ENCODE assay signal across 26 cellular contexts in genomic region chr3:29185706-29186105, GRCh38.
DNase-seq lines count a peak whose midpoint lies in the region; ATAC-seq and TF ChIP-seq lines count a peak whose summit lies in the region.
"Had no signal": no experiment of that assay in that cellular context is flagged by ENCODE, and none has a peak within 500 bp of the region (broad histone marks: within the 10 kb centered on the region; RNA-seq: fewer than 3 reads in every experiment).

No MANE protein-coding gene starts in this region.

- no peak overlapping the region for H4K91ac ChIP-seq in mesenchymal stem cell (ENCODE audit: low read length)

- H3K9me3 ChIP-seq in HCT116 (ENCODE audit: control insufficient read depth in 1 of 2, insufficient read depth in 1 of 2, low read depth in 1 of 2, low read length in 2 of 2): no peaks in the 10 kb centered on the region
- H3K9me3 ChIP-seq in mesenchymal stem cell (ENCODE audit: control insufficient read depth, low read length): no peaks in the 10 kb centered on the region
- H3K9me3 ChIP-seq in lower lobe of right lung: no peaks in the 10 kb centered on the region
- H3K9me3 ChIP-seq: heart left ventricle, right atrium auricular region, thoracic aorta had no signal

- H2BK120ac ChIP-seq in mesenchymal stem cell (ENCODE audit: low read depth, low read length): no peak overlapping the region

- DNase-seq in A172 (ENCODE audit: low spot score) (peak; percentile 62), HCT116 (ENCODE audit: low read depth, low spot score) (no peak), amniotic epithelial cell (ENCODE audit: low read depth) (peak; percentile 71), mesenchymal stem cell (peak; percentile 58), NCI-H510A treated with DMSO at 0.1 percent for 48 hours (lab: John Stamatoyannopoulos, UW) (no peak), lower lobe of right lung (no peak), NAMALWA (ENCODE audit: low spot score) (no peak), DMS 273 treated with DMSO at 0.1 percent for 48 hours (lab: John Stamatoyannopoulos, UW) (no peak)
- DNase-seq: activated CD4-positive, CD25-positive, alpha-beta regulatory T cell; activated CD8-positive, alpha-beta T cell treated with anti-CD3 and anti-CD28 coated beads for 36 hours; activated naive CD4-positive, alpha-beta T cell treated with Interleukin-2 at 50 U/mL for 16 hours; activated T-cell treated with anti-CD3 and anti-CD28 coated beads, Interleukin-2, amount 50 U/mL, for 1 hour; CD4-positive, alpha-beta memory T cell; heart left ventricle; KBM-7; left ventricle myocardium superior; NCI-H1092 treated with DMSO at 0.1 percent for 48 hours; NCI-H2029 treated with DMSO at 0.1 percent for 48 hours; NCI-H446 treated with DMSO at 0.1 percent for 48 hours; nucleus accumbens had no signal

- H4K8ac ChIP-seq in mesenchymal stem cell (ENCODE audit: low read length): no peak overlapping the region

- TF ChIP-seq CTCF in HCT116 (IDR thresholded peaks at IDR 0.05 in 2 of 3, conservative IDR thresholded peaks at IDR 0.05 in 1 of 3; ENCODE audit: borderline replicate concordance in 1 of 3, insufficient read depth in 1 of 3, low read depth in 2 of 3, low read length in 2 of 3) (no peak), lower lobe of right lung (IDR thresholded peaks at IDR 0.05) (no peak)

- no peak overlapping the region for H2AFZ ChIP-seq in HCT116 (ENCODE audit: low read depth, low read length, poor library complexity, severe bottlenecking)
- no peak overlapping the region for H2AFZ ChIP-seq in mesenchymal stem cell (ENCODE audit: low read depth, low read length)

- ATAC-seq in HCT116: 0 out of 2 replicates have a peak, but pooled peaks have one; percentile 8
- no peak for ATAC-seq in lower lobe of right lung
- ATAC-seq: activated CD8-positive, alpha-beta T cell treated with anti-CD3 and anti-CD28 coated beads for 36 hours; GM12878; GM23338; heart left ventricle; left ventricle myocardium superior; Panc1 had no signal

- H3K4me1 ChIP-seq in HCT116 (ENCODE audit: control insufficient read depth in 1 of 2, insufficient read depth in 2 of 2, low read length in 2 of 2) (peaks cover 0 to 47% of the 10 kb centered on the region in 2 experiments; a peak in 2 of 4 replicates), mesenchymal stem cell (ENCODE audit: control insufficient read depth, insufficient read depth, low read depth, low read length) (no peaks in the 10 kb centered on the region), lower lobe of right lung (no peaks in the 10 kb centered on the region)

- H3K36me3 ChIP-seq in HCT116 (ENCODE audit: control insufficient read depth in 1 of 2, insufficient read depth in 2 of 2, low read length in 2 of 2): no peaks in the 10 kb centered on the region
- no peaks in the 10 kb centered on the region for H3K36me3 ChIP-seq in mesenchymal stem cell (ENCODE audit: control insufficient read depth in 1 of 2, insufficient read depth in 2 of 2, low read depth in 1 of 2, low read length in 2 of 2)
- no peaks in the 10 kb centered on the region for H3K36me3 ChIP-seq in lower lobe of right lung
- H3K36me3 ChIP-seq: heart left ventricle, right atrium auricular region, thoracic aorta had no signal

- H2AK5ac ChIP-seq in mesenchymal stem cell (ENCODE audit: low read length, severe bottlenecking): no peak overlapping the region

- H3K27ac ChIP-seq in HCT116 (ENCODE audit: low read depth, low read length): no peak overlapping the region
- H3K27ac ChIP-seq in mesenchymal stem cell (ENCODE audit: low read length, poor library complexity, severe bottlenecking): peak overlapping the region; percentile 100
- H3K27ac ChIP-seq in lower lobe of right lung: no peak overlapping the region
- H3K27ac ChIP-seq: heart left ventricle, right atrium auricular region had no signal

- no peaks in the 10 kb centered on the region for H3K27me3 ChIP-seq in HCT116 (ENCODE audit: insufficient read depth, low read length)
- H3K27me3 ChIP-seq in mesenchymal stem cell (ENCODE audit: control insufficient read depth in 1 of 2, insufficient read depth in 1 of 2, low read length in 2 of 2): no peaks in the 10 kb centered on the region
- H3K27me3 ChIP-seq in lower lobe of right lung (ENCODE audit: low read depth): no peaks in the 10 kb centered on the region
- H3K27me3 ChIP-seq: heart left ventricle, right atrium auricular region had no signal

- peak overlapping the region; percentile 94 for H2BK5ac ChIP-seq in mesenchymal stem cell (ENCODE audit: low read depth, low read length, poor library complexity, severe bottlenecking)

- H3K4me3 ChIP-seq in HCT116 (replicated peaks in 1 of 2; ENCODE audit: low read depth in 1 of 2, low read length in 2 of 2) (no peak overlapping the region), mesenchymal stem cell (ENCODE audit: insufficient read depth in 1 of 2, low read depth in 1 of 2, low read length in 2 of 2) (no peak overlapping the region), lower lobe of right lung (no peak overlapping the region)
- H3K4me3 ChIP-seq: coronary artery, GM12878, GM23338, heart left ventricle, right atrium auricular region, thoracic aorta had no signal

- no peaks in the 10 kb centered on the region for H3K9me2 ChIP-seq in HCT116 (ENCODE audit: insufficient read depth)

- intact Hi-C loops in HCT116 (cut with micrococcal nuclease): no loop called here
- intact Hi-C loops in lower lobe of right lung (cut with DNase I): no loop called here

- no peaks in the 10 kb centered on the region for H4K20me1 ChIP-seq in HCT116 (ENCODE audit: insufficient read depth)

- BruUV-seq in HCT116 (replicated peaks; lab: Mats Ljungman, UMichigan): no TSS peak

- CTCF ChIA-PET in HCT116 (lab: Charles Lee): no interaction called here

- TF ChIP-seq RAD21 in HCT116 (IDR thresholded peaks at IDR 0.05; ENCODE audit: low read depth): no peak

- no peak overlapping the region for H3K23ac ChIP-seq in mesenchymal stem cell (ENCODE audit: low read length in 2 of 2)

- no peak overlapping the region for H3K14ac ChIP-seq in mesenchymal stem cell (ENCODE audit: low read length in 2 of 2)

- peak overlapping the region; percentile 54; the same call in 1 of the 2 replicates for H3K4me2 ChIP-seq in HCT116 (ENCODE audit: low read length)
- no peak overlapping the region for H3K4me2 ChIP-seq in mesenchymal stem cell (ENCODE audit: low read length, poor library complexity, severe bottlenecking)
- H3K4me2 ChIP-seq: GM23338 had no signal

- H2BK15ac ChIP-seq in mesenchymal stem cell (ENCODE audit: low read depth, poor library complexity, severe bottlenecking): no peak overlapping the region

- no peak overlapping the region for H3K4ac ChIP-seq in mesenchymal stem cell (ENCODE audit: low read depth in 1 of 2, low read length in 2 of 2)

- 57% methylated on average over 1 of the region's 1 CpG for WGBS in mesenchymal stem cell

- no peaks in the 10 kb centered on the region for H3K79me1 ChIP-seq in mesenchymal stem cell (replicated peaks; ENCODE audit: low read length, poor library complexity, severe bottlenecking)

- POLR2A ChIA-PET in HCT116 (lab: Charles Lee): no interaction called here

- H2BK12ac ChIP-seq in mesenchymal stem cell (ENCODE audit: low read length in 2 of 2): no peak overlapping the region

- H3K9ac ChIP-seq in HCT116 (ENCODE audit: low read length): no peak overlapping the region
- peak overlapping the region; percentile 69 for H3K9ac ChIP-seq in mesenchymal stem cell (ENCODE audit: low read length)

- no peak for TF ChIP-seq POLR2A in HCT116 (IDR thresholded peaks at IDR 0.05; ENCODE audit: borderline replicate concordance, extremely low read depth, insufficient read depth, insufficient read length)

- RAD21 ChIA-PET in HCT116 (lab: Charles Lee; ENCODE audit: low non-redundant PET in 1 of 2, low total read pairs in 2 of 2, uncharacterized antibody in 2 of 2, unreplicated experiment in 2 of 2): no interaction called here

- H3K18ac ChIP-seq in mesenchymal stem cell (ENCODE audit: low read depth in 1 of 2, low read length in 2 of 2): no peak overlapping the region

- H3K79me2 ChIP-seq in HCT116 (ENCODE audit: insufficient read depth, low read length): no peaks in the 10 kb centered on the region

TF ChIP-seq in HCT116, 20 proteins besides CTCF, POLR2A, EP300 and RAD21:
- TF ChIP-seq FOSL1 (IDR thresholded peaks at IDR 0.05; ENCODE audit: low read depth) (no peak), SRF (IDR thresholded peaks at IDR 0.05; ENCODE audit: low read depth) (no peak), MAX (IDR thresholded peaks at IDR 0.05) (no peak), ZFX (IDR thresholded peaks at IDR 0.05) (no peak), REST (IDR thresholded peaks at IDR 0.05; ENCODE audit: low read depth) (no peak)

Comparison
In these comparisons a context has a peak if more than half of its experiments do, and no peak if none do; other contexts are left out.
1. DNase-seq: peak in A172 (single experiment), amniotic epithelial cell (single experiment) and mesenchymal stem cell (single experiment); none in HCT116 (single experiment), NCI-H510A treated with DMSO at 0.1 percent for 48 hours (single experiment), lower lobe of right lung (single experiment), NAMALWA (single experiment) and DMS 273 treated with DMSO at 0.1 percent for 48 hours (single experiment).